In the genomic region with DNA sequence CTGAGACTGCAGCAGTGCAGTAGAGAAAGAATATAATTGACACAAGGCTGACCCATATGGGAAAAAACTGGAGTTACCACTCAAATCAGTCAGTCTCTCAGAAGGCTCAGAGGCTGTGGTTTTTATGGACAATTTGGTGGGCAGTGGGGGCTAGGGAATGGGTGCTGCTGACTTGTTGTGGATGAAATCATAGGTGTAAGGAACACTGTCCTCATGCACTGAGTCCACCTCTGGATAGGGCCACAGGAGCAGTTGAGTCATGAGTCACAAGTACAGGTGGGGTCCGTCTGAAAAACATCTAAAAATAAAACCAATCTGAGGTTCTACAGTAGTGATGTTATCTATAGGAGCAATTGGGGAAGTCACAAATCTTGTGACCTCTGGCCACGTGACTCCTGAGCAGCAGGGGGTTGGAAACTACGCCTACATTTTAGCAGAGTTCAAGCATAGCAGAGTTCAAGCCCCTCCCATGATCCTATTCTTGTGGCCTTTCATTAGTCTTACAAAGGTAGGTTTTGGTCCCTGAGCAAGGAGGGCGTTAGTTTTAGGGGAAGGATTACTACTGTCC, we compare ENCODE assay signal across 7 cellular contexts. TPM values are rescaled to one million over a fixed set of nuclear protein-coding genes. Genes with fewer than 3 reads are reported as not detected.
A peak's percentile ranks its signal among the peaks of the same experiment; 100 is the strongest.
DNase-seq lines count a peak whose midpoint lies in the region; ATAC-seq and TF ChIP-seq lines count a peak whose summit lies in the region.

No MANE protein-coding gene starts in this region.

- H4K8ac ChIP-seq in trophoblast cell (ENCODE audit: low read depth, low read length), result no peak overlapping the region

- TF ChIP-seq POLR2A in thyroid gland (IDR thresholded peaks at IDR 0.05), result no peak
- no peak for TF ChIP-seq POLR2A in stomach (IDR thresholded peaks at IDR 0.05)

- H3K79me2 ChIP-seq in trophoblast cell (ENCODE audit: control insufficient read depth, insufficient read depth, low read length, poor library complexity), result no peaks in the 10 kb centered on the region

- H3K14ac ChIP-seq in trophoblast cell (ENCODE audit: low read length), result no peak overlapping the region

- no peak overlapping the region for H3K4ac ChIP-seq in trophoblast cell (ENCODE audit: low read depth, low read length)

- no peaks in the 10 kb centered on the region for H3K9me3 ChIP-seq in trophoblast cell (ENCODE audit: insufficient read depth, low read depth, low read length)
- no peaks in the 10 kb centered on the region for H3K9me3 ChIP-seq in thyroid gland
- H3K9me3 ChIP-seq in stomach, result no peaks in the 10 kb centered on the region

- DNase-seq in RPMI8226 (peak; percentile 69), trophoblast cell (no peak), left ventricle myocardium superior (no peak), thyroid gland (no peak), stomach (no peak)

- intact Hi-C loops in left ventricle myocardium superior (cut with micrococcal nuclease) (no loop called here), thyroid gland (cut with DNase I) (no loop called here), stomach (cut with DNase I; ENCODE audit: low total_unique reads) (no loop called here)

- H3K4me3 ChIP-seq in trophoblast cell (ENCODE audit: low read depth, low read length) (no peak overlapping the region), thyroid gland (replicated peaks in 1 of 3) (no peak overlapping the region), stomach (no peak overlapping the region)

- no peak overlapping the region for H2BK120ac ChIP-seq in trophoblast cell (ENCODE audit: insufficient read depth, low read length, poor library complexity)

- no peak overlapping the region for H3K23ac ChIP-seq in trophoblast cell (ENCODE audit: low read length)

- H3K4me1 ChIP-seq in trophoblast cell (ENCODE audit: control insufficient read depth in 1 of 2, insufficient read depth in 2 of 2, low read length in 2 of 2) (peaks cover 0 to 2% of the 10 kb centered on the region in 2 experiments), thyroid gland (no peaks in the 10 kb centered on the region), stomach (peaks cover 0 to 4% (median 0%) of the 10 kb centered on the region in 4 donors)

- TF ChIP-seq CTCF in thyroid gland (IDR thresholded peaks at IDR 0.05), result no peak
- no peak for TF ChIP-seq CTCF in stomach (IDR thresholded peaks at IDR 0.05)

- no peak overlapping the region for H3K9ac ChIP-seq in trophoblast cell (ENCODE audit: low read length)

- H4K91ac ChIP-seq in trophoblast cell (ENCODE audit: low read depth, low read length), result peak overlapping the region; percentile 55

- H2BK12ac ChIP-seq in trophoblast cell (ENCODE audit: low read length), result peak overlapping the region; percentile 10

- H3K36me3 ChIP-seq in trophoblast cell (ENCODE audit: control insufficient read depth in 1 of 2, insufficient read depth in 2 of 2, low read length in 2 of 2), result no peaks in the 10 kb centered on the region
- H3K36me3 ChIP-seq in thyroid gland, result no peaks in the 10 kb centered on the region
- H3K36me3 ChIP-seq in stomach, result no peaks in the 10 kb centered on the region

- WGBS in trophoblast cell (ENCODE audit: extremely low coverage, insufficient coverage, insufficient read length), result no CpG with 5 or more reads among the region's 4 CpGs
- WGBS in thyroid gland, 2 donors, result 60 to 68% methylated on average over 4 of the region's 4 CpGs
- 26 to 44% (median 33%) methylated on average over 4 of the region's 4 CpGs for WGBS in stomach, 5 donors

- ATAC-seq in GM19328 (IDR thresholded peaks at IDR 0.05; ENCODE audit: unreplicated experiment) (peak; percentile 67), HG02938 (IDR thresholded peaks at IDR 0.05; ENCODE audit: unreplicated experiment) (peak; percentile 63), left ventricle myocardium superior (no peak)

- no peak overlapping the region for H2AK5ac ChIP-seq in trophoblast cell (ENCODE audit: low read length)

- no peak overlapping the region for H2BK5ac ChIP-seq in trophoblast cell (ENCODE audit: low read depth, low read length, poor library complexity)

- H3K18ac ChIP-seq in trophoblast cell (ENCODE audit: low read length), result no peak overlapping the region

- TF ChIP-seq EP300 in stomach (IDR thresholded peaks at IDR 0.05), result no peak

- no peaks in the 10 kb centered on the region for H3K27me3 ChIP-seq in trophoblast cell (ENCODE audit: insufficient read depth, low read length)
- H3K27me3 ChIP-seq in thyroid gland, result no peaks in the 10 kb centered on the region
- no peaks in the 10 kb centered on the region for H3K27me3 ChIP-seq in stomach

- H3K4me2 ChIP-seq in trophoblast cell (ENCODE audit: low read length), result no peak overlapping the region

- no peaks in the 10 kb centered on the region for H3K79me1 ChIP-seq in trophoblast cell (ENCODE audit: low read length)

- H3K27ac ChIP-seq in trophoblast cell (ENCODE audit: low read depth, low read length) (no peak overlapping the region), thyroid gland (no peak overlapping the region), stomach (no peak overlapping the region)

- no peak overlapping the region for H2AFZ ChIP-seq in trophoblast cell (ENCODE audit: insufficient read depth, low read length, poor library complexity)

- H4K12ac ChIP-seq in trophoblast cell (ENCODE audit: low read depth, low read length), result no peak overlapping the region

RNA-seq across cellular contexts. Expression of gene SGPP1, which starts 18.1 kb away (rescaled TPM):
- 70.1 and 72.2 TPM in 2 replicates for polyA plus RNA-seq in trophoblast cell (2013)
- total RNA-seq in left ventricle myocardium superior (4.4 TPM), thyroid gland (10 to 100 TPM; 19.2 to 38.1 (median 25.7) TPM), stomach (10 to 100 TPM; 13.2 to 37.7 (median 23.5) TPM)
- polyA plus RNA-seq in stomach, result 1 to 10 TPM; 2.7 to 5.6 (median 3.2) TPM
